15 cellular contexts compared by ENCODE assay signal in the genomic region with DNA sequence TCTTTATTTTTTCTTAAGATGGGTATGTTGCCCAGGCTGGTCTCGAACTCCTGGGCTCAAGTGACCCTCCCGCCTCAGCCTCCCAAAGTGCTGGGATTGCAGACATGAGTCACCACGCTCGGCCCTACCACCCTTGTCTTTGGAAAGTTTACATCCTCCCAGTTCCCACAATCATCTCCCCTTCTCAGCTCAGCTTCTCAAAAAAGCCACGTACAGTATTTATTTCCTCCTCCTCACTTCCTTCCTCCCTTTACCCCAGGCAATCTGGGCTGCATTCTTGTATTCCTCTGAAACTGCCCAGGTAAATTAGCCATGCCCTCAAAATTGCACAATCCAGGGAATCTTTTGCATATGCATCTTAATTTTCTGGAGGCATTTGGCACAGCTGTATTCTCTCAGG. TPM values are rescaled to one million over a fixed set of nuclear protein-coding genes. Genes with fewer than 3 reads are reported as not detected.
DNase-seq lines count a peak whose midpoint lies in the region; ATAC-seq and TF ChIP-seq lines count a peak whose summit lies in the region.
"Had no signal": no experiment of that assay in that cellular context is flagged by ENCODE, and none has a peak within 500 bp of the region (broad histone marks: within the 10 kb centered on the region; RNA-seq: fewer than 3 reads in every experiment).

No MANE protein-coding gene starts in this region.

- no peaks in the 10 kb centered on the region for H3K36me3 ChIP-seq in thyroid gland

- H3K27ac Mint-ChIP-seq in activated naive CD4-positive, alpha-beta T cell treated with anti-CD3 and anti-CD28 coated beads for 36 hours = peak overlapping the region; percentile 22
- H3K27ac Mint-ChIP-seq in activated naive CD4-positive, alpha-beta T cell treated with anti-CD3 and anti-CD28 coated beads, Interleukin-2, amount 10 ng/mL, durations not matched to agents 7 days and 5 days = no peak overlapping the region
- H3K27ac Mint-ChIP-seq: activated naive CD8-positive, alpha-beta T cell treated with anti-CD3 and anti-CD28 coated beads for 36 hours had no signal

- peak overlapping the region in 2 of 3 donors; percentile 20 to 36 for H3K27ac ChIP-seq in thyroid gland
- H3K27ac ChIP-seq: dorsolateral prefrontal cortex, testis had no signal

- no peak for TF ChIP-seq CTCF in thyroid gland (IDR thresholded peaks at IDR 0.05)

- peaks cover 14% of the 10 kb centered on the region for H3K4me1 Mint-ChIP-seq in activated naive CD4-positive, alpha-beta T cell treated with anti-CD3 and anti-CD28 coated beads for 36 hours (ENCODE audit: low read depth)
- H3K4me1 Mint-ChIP-seq in activated naive CD4-positive, alpha-beta T cell treated with anti-CD3 and anti-CD28 coated beads, Interleukin-2, amount 10 ng/mL, durations not matched to agents 7 days and 5 days = peaks cover 24% of the 10 kb centered on the region

- H3K9me3 Mint-ChIP-seq in activated naive CD4-positive, alpha-beta T cell treated with anti-CD3 and anti-CD28 coated beads for 36 hours = no peaks in the 10 kb centered on the region
- no peaks in the 10 kb centered on the region for H3K9me3 Mint-ChIP-seq in activated naive CD4-positive, alpha-beta T cell treated with anti-CD3 and anti-CD28 coated beads, Interleukin-2, amount 10 ng/mL, durations not matched to agents 7 days and 5 days
- H3K9me3 Mint-ChIP-seq: activated naive CD8-positive, alpha-beta T cell treated with anti-CD3 and anti-CD28 coated beads for 36 hours had no signal

- no peaks in the 10 kb centered on the region for H3K27me3 ChIP-seq in thyroid gland
- H3K27me3 ChIP-seq: dorsolateral prefrontal cortex, testis had no signal

- H3K4me1 ChIP-seq in thyroid gland = peaks cover 3 to 8% of the 10 kb centered on the region in 2 donors
- H3K4me1 ChIP-seq: testis had no signal

- WGBS in thyroid gland, 2 donors = 59 to 66% methylated on average over 5 of the region's 5 CpGs

- H3K9me3 ChIP-seq in thyroid gland = no peaks in the 10 kb centered on the region
- H3K9me3 ChIP-seq: testis had no signal

- ATAC-seq in esophagus mucosa (peak; percentile 71), GM21423 (IDR thresholded peaks at IDR 0.05; ENCODE audit: unreplicated experiment) (no peak)

- no peak for DNase-seq in activated naive CD4-positive, alpha-beta T cell treated with anti-CD3 and anti-CD28 coated beads for 36 hours
- DNase-seq in activated naive CD4-positive, alpha-beta T cell treated with anti-CD3 and anti-CD28 coated beads, Interleukin-2, amount 10 ng/mL, durations not matched to agents 7 days and 5 days = no peak
- DNase-seq in NOMO-1 treated with dmso at 0.1 percent for 144 hours (lab: John Stamatoyannopoulos, UW; ENCODE audit: unreplicated experiment) (peak; percentile 40), thyroid gland (no peak), NCI-H2171 (lab: John Stamatoyannopoulos, UW) (no peak), mucosa of gallbladder (ENCODE audit: low spot score) (no peak)
- DNase-seq: activated naive CD8-positive, alpha-beta T cell treated with anti-CD3 and anti-CD28 coated beads for 36 hours; dorsolateral prefrontal cortex; NCI-H1092 treated with DMSO at 0.1 percent for 48 hours; NCI-H748 treated with DMSO at 0.1 percent for 48 hours; T-helper 1 cell; testis had no signal

- no peak overlapping the region for H3K4me3 ChIP-seq in thyroid gland (replicated peaks in 1 of 3)
- H3K4me3 ChIP-seq: dorsolateral prefrontal cortex, lung, testis had no signal

- intact Hi-C loops in activated naive CD4-positive, alpha-beta T cell treated with anti-CD3 and anti-CD28 coated beads for 36 hours (cut with micrococcal nuclease) = no loop called here
- intact Hi-C loops in thyroid gland (cut with DNase I) = no loop called here

- CTCF ChIA-PET in activated naive CD4-positive, alpha-beta T cell treated with anti-CD3 and anti-CD28 coated beads for 36 hours (lab: Charles Lee) = interaction anchor here (0.9 kb wide), 1 partner anchor 247 kb away, joined by 3 read pairs; no protein-coding TSS in a partner anchor
- CTCF ChIA-PET in activated naive CD4-positive, alpha-beta T cell treated with anti-CD3 and anti-CD28 coated beads, Interleukin-2, amount 10 ng/mL, durations not matched to agents 7 days and 5 days (lab: Charles Lee) = interaction anchor here (1.1 kb wide), 1 partner anchor 93 kb away, joined by 3 read pairs; no protein-coding TSS in a partner anchor

- TF ChIP-seq POLR2A in thyroid gland (IDR thresholded peaks at IDR 0.05) = no peak

- no peak overlapping the region for H3K4me3 Mint-ChIP-seq in activated naive CD4-positive, alpha-beta T cell treated with anti-CD3 and anti-CD28 coated beads for 36 hours
- H3K4me3 Mint-ChIP-seq in activated naive CD4-positive, alpha-beta T cell treated with anti-CD3 and anti-CD28 coated beads, Interleukin-2, amount 10 ng/mL, durations not matched to agents 7 days and 5 days = no peak overlapping the region
- H3K4me3 Mint-ChIP-seq: activated naive CD8-positive, alpha-beta T cell treated with anti-CD3 and anti-CD28 coated beads for 36 hours had no signal

- no peaks in the 10 kb centered on the region for H3K36me3 Mint-ChIP-seq in activated naive CD4-positive, alpha-beta T cell treated with anti-CD3 and anti-CD28 coated beads for 36 hours (ENCODE audit: low read depth)
- no peaks in the 10 kb centered on the region for H3K36me3 Mint-ChIP-seq in activated naive CD4-positive, alpha-beta T cell treated with anti-CD3 and anti-CD28 coated beads, Interleukin-2, amount 10 ng/mL, durations not matched to agents 7 days and 5 days
- H3K36me3 Mint-ChIP-seq: activated naive CD8-positive, alpha-beta T cell treated with anti-CD3 and anti-CD28 coated beads for 36 hours had no signal

- no peaks in the 10 kb centered on the region for H3K27me3 Mint-ChIP-seq in activated naive CD4-positive, alpha-beta T cell treated with anti-CD3 and anti-CD28 coated beads for 36 hours (ENCODE audit: low read depth)
- H3K27me3 Mint-ChIP-seq in activated naive CD4-positive, alpha-beta T cell treated with anti-CD3 and anti-CD28 coated beads, Interleukin-2, amount 10 ng/mL, durations not matched to agents 7 days and 5 days = peaks cover 29% of the 10 kb centered on the region
- H3K27me3 Mint-ChIP-seq: activated naive CD8-positive, alpha-beta T cell treated with anti-CD3 and anti-CD28 coated beads for 36 hours had no signal

RNA-seq across cellular contexts. Expression of gene SLC23A2, which starts 7.4 kb away (rescaled TPM):
- 10 to 100 TPM; 16.4 to 18.1 TPM for total RNA-seq in activated naive CD4-positive, alpha-beta T cell treated with anti-CD3 and anti-CD28 coated beads for 36 hours
- total RNA-seq in esophagus mucosa = 9.4 TPM
- 10 to 100 TPM; 36.3 to 67.1 (median 53.7) TPM for total RNA-seq in thyroid gland
- 15.1 TPM for total RNA-seq in mucosa of gallbladder
